8 cellular contexts compared by ENCODE assay signal in the genomic region with DNA sequence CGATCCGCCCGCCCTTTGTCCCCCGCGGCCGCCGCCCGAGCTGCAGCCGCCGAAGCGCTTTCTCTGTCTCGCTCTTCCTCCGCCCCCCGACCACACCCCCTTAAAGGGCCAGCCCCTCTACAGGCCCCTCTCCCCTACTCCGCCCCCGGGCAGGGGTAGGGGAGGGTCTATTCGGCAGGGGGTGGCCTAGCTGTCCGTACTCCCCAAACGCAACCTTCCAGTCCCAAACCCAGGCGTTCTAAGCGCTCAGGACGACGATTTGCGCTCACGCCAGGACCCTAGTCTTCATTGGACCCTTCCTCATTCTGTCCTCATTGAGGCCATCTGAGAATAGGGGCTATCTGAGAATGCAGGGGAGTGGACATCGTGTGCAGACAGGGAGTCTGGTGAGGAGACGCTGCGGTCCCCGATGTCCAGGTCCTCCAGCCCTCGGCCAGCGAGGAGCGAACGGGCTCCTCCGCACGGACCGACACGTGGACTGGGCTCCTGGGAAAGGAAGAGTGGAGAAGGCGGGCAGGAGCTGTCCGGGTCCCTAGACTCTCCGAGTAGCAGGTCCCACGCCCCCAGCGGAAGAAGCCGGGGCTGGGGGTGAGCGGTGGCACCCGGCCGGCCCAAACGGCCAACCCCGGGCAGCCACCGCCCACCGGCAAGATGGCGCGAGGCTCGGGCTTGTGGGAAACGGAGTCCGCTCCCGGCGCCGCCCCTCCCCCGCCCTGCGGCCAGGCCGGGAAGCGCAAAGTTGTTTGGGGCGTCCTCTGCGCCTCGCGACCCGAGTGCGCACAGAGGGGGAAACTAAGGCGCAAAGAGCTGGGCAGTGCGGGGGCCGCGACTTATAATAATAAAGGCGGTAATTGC. TPM values are rescaled to one million over a fixed set of nuclear protein-coding genes. Genes with fewer than 3 reads are reported as not detected.
DNase-seq lines count a peak whose midpoint lies in the region; ATAC-seq and TF ChIP-seq lines count a peak whose summit lies in the region.

A gene with protein sequence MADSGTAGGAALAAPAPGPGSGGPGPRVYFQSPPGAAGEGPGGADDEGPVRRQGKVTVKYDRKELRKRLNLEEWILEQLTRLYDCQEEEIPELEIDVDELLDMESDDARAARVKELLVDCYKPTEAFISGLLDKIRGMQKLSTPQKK (minus strand): TSS at position 70 of the 855 bp plus-strand sequence. CDS start 270 bp downstream, outside the sequence.

- no peaks in the 10 kb centered on the region for H4K20me1 ChIP-seq in HCT116 (ENCODE audit: insufficient read depth)

- no peaks in the 10 kb centered on the region for H3K9me3 Mint-ChIP-seq in progenitor cell of endocrine pancreas (ENCODE audit: low read depth)

- H3K4me3 ChIP-seq in HCT116 (replicated peaks in 1 of 2; ENCODE audit: low read depth in 1 of 2, low read length in 2 of 2) (peak within 1 kb of the TSS; percentile 99 to 100), ascending aorta (peak within 1 kb of the TSS; percentile 68 to 79), uterus (peak within 1 kb of the TSS; percentile 52 to 60)

- H3K27me3 Mint-ChIP-seq in progenitor cell of endocrine pancreas = peaks cover 3% of the 10 kb centered on the region

- TF ChIP-seq POLR2A in HCT116 (IDR thresholded peaks at IDR 0.05; ENCODE audit: borderline replicate concordance, extremely low read depth, insufficient read depth, insufficient read length) (peak; percentile 42), uterus (IDR thresholded peaks at IDR 0.05) (peak in 1 of 2 donors; percentile 52)

- H3K4me1 ChIP-seq in HCT116 (ENCODE audit: control insufficient read depth in 1 of 2, insufficient read depth in 2 of 2, low read length in 2 of 2) (peaks cover 36 to 76% of the 10 kb centered on the region in 2 experiments), ascending aorta (peaks cover 15 to 29% of the 10 kb centered on the region in 2 donors), uterus (peaks cover 0 to 17% of the 10 kb centered on the region in 2 donors)

- peak within 1 kb of the TSS; percentile 96 for H3K4me2 ChIP-seq in HCT116 (ENCODE audit: low read length)

- H3K79me2 ChIP-seq in HCT116 (ENCODE audit: insufficient read depth, low read length) = peaks cover 50% of the 10 kb centered on the region

- H3K9ac ChIP-seq in HCT116 (ENCODE audit: low read length) = peak within 1 kb of the TSS; percentile 100

- H3K9me3 ChIP-seq in HCT116 (ENCODE audit: control insufficient read depth in 1 of 2, insufficient read depth in 1 of 2, low read depth in 1 of 2, low read length in 2 of 2) = no peaks in the 10 kb centered on the region
- no peaks in the 10 kb centered on the region for H3K9me3 ChIP-seq in ascending aorta
- no peaks in the 10 kb centered on the region for H3K9me3 ChIP-seq in uterus

- no peaks in the 10 kb centered on the region for H3K27me3 ChIP-seq in HCT116 (ENCODE audit: insufficient read depth, low read length)
- no peaks in the 10 kb centered on the region for H3K27me3 ChIP-seq in ascending aorta
- no peaks in the 10 kb centered on the region for H3K27me3 ChIP-seq in uterus

- H3K4me3 Mint-ChIP-seq in progenitor cell of endocrine pancreas (ENCODE audit: low read depth) = peak within 1 kb of the TSS; percentile 86

- intact Hi-C loops in HCT116 (cut with micrococcal nuclease) (no loop called here), ascending aorta (cut with DNase I) (no loop called here), left ventricle myocardium superior (cut with micrococcal nuclease) (no loop called here), uterus (cut with DNase I; ENCODE audit: low total_unique reads) (no loop called here)
- intact Hi-C loops in T-helper 2 cell treated with Interferon-gamma antibody and Interleukin-4, amounts not matched to agents 100 ng/mL and 5 ng/mL, for 36 hours (cut with micrococcal nuclease) = loop anchor here (1.0 to 10.0 kb wide), 2 partner anchors 58 to 498 kb away; a partner anchor contains a TSS

- no TSS peak for BruUV-seq in HCT116 (replicated peaks; lab: Mats Ljungman, UMichigan)

- POLR2A ChIA-PET in HCT116 (lab: Charles Lee) = interaction anchor here (0.6 to 4.6 kb wide), 5 partner anchors 23 to 442 kb away, joined by 3 to 29 read pairs (median 3); a partner anchor contains a TSS

- no peaks in the 10 kb centered on the region for H3K9me2 ChIP-seq in HCT116 (ENCODE audit: insufficient read depth)

- DNase-seq in COR-L47 (lab: John Stamatoyannopoulos, UW) (peak; percentile 85), HCT116 (ENCODE audit: low read depth, low spot score) (no peak), NCI-H187 treated with DMSO at 0.1 percent for 48 hours (lab: John Stamatoyannopoulos, UW) (peak; percentile 48), ascending aorta (ENCODE audit: low spot score in 2 of 2) (peak in 1 of 2 donors; percentile 94), left ventricle myocardium superior (peak; percentile 96), progenitor cell of endocrine pancreas (ENCODE audit: low spot score, unreplicated experiment) (peak; percentile 80), uterus (peak; percentile 81 to 87)

- H3K27ac ChIP-seq in HCT116 (ENCODE audit: low read depth, low read length) = peak within 1 kb of the TSS; percentile 94
- peak within 1 kb of the TSS; percentile 80 to 94 for H3K27ac ChIP-seq in ascending aorta
- H3K27ac ChIP-seq in uterus = peak within 1 kb of the TSS; percentile 79 to 85

- TF ChIP-seq CTCF in HCT116 (IDR thresholded peaks at IDR 0.05 in 2 of 3, conservative IDR thresholded peaks at IDR 0.05 in 1 of 3; ENCODE audit: borderline replicate concordance in 1 of 3, insufficient read depth in 1 of 3, low read depth in 2 of 3, low read length in 2 of 3) (no peak), ascending aorta (IDR thresholded peaks at IDR 0.05) (peak in 2 of 3 experiments; percentile 14 to 26), progenitor cell of endocrine pancreas (IDR thresholded peaks at IDR 0.05; ENCODE audit: unreplicated experiment) (peak; percentile 36), uterus (IDR thresholded peaks at IDR 0.05) (peak; percentile 12 to 46 (median 17))

- no peak within 1 kb of the TSS for H2AFZ ChIP-seq in HCT116 (ENCODE audit: low read depth, low read length, poor library complexity, severe bottlenecking)

- peaks cover 4% of the 10 kb centered on the region for H3K36me3 Mint-ChIP-seq in progenitor cell of endocrine pancreas (ENCODE audit: insufficient read depth)

- peak within 1 kb of the TSS; percentile 95 for H3K27ac Mint-ChIP-seq in progenitor cell of endocrine pancreas

- TF ChIP-seq RAD21 in HCT116 (IDR thresholded peaks at IDR 0.05; ENCODE audit: low read depth) = no peak

- peaks cover 11% of the 10 kb centered on the region for H3K4me1 Mint-ChIP-seq in progenitor cell of endocrine pancreas (ENCODE audit: low read depth)

- ATAC-seq in HCT116 (peak; percentile 50), left ventricle myocardium superior (peak; percentile 76)

- CTCF ChIA-PET in HCT116 (lab: Charles Lee) = interaction anchor here (0.6 to 3.1 kb wide), 3 partner anchors 57 to 109 kb away, joined by 3 to 15 read pairs (median 11); no protein-coding TSS in a partner anchor

- RAD21 ChIA-PET in HCT116 (lab: Charles Lee; ENCODE audit: low non-redundant PET in 1 of 2, low total read pairs in 2 of 2, uncharacterized antibody in 2 of 2, unreplicated experiment in 2 of 2) = interaction anchor here in 1 of 2 experiments (1.1 kb wide), 1 partner anchor 42 kb away, joined by 4 read pairs; no protein-coding TSS in a partner anchor

- H3K36me3 ChIP-seq in HCT116 (ENCODE audit: control insufficient read depth in 1 of 2, insufficient read depth in 2 of 2, low read length in 2 of 2) = peaks cover 0 to 12% of the 10 kb centered on the region in 2 experiments; a peak in 1 of 4 replicates
- peaks cover 11 to 13% of the 10 kb centered on the region in 2 donors for H3K36me3 ChIP-seq in ascending aorta
- no peaks in the 10 kb centered on the region for H3K36me3 ChIP-seq in uterus

TF ChIP-seq in HCT116, 20 proteins besides CTCF, POLR2A, EP300 and RAD21 (continues in another document):
- TF ChIP-seq EZH2phosphoT487 (IDR thresholded peaks at IDR 0.05; ENCODE audit: borderline replicate concordance) (no peak), SIN3A (IDR thresholded peaks at IDR 0.05; ENCODE audit: low read depth) (no peak), ELF1 (IDR thresholded peaks at IDR 0.05; ENCODE audit: borderline replicate concordance, low read depth) (no peak), JUND (IDR thresholded peaks at IDR 0.05) (no peak), EGR1 (IDR thresholded peaks at IDR 0.05; ENCODE audit: low read depth) (no peak), CBX3 (IDR thresholded peaks at IDR 0.05; ENCODE audit: low read depth) (no peak), TCF7L2 (IDR thresholded peaks at IDR 0.05; ENCODE audit: borderline replicate concordance, extremely low read depth, insufficient read depth, insufficient read length) (peak; percentile 15), CEBPB (IDR thresholded peaks at IDR 0.05; ENCODE audit: low read depth) (no peak)
- TF ChIP-seq, protein P1, sequence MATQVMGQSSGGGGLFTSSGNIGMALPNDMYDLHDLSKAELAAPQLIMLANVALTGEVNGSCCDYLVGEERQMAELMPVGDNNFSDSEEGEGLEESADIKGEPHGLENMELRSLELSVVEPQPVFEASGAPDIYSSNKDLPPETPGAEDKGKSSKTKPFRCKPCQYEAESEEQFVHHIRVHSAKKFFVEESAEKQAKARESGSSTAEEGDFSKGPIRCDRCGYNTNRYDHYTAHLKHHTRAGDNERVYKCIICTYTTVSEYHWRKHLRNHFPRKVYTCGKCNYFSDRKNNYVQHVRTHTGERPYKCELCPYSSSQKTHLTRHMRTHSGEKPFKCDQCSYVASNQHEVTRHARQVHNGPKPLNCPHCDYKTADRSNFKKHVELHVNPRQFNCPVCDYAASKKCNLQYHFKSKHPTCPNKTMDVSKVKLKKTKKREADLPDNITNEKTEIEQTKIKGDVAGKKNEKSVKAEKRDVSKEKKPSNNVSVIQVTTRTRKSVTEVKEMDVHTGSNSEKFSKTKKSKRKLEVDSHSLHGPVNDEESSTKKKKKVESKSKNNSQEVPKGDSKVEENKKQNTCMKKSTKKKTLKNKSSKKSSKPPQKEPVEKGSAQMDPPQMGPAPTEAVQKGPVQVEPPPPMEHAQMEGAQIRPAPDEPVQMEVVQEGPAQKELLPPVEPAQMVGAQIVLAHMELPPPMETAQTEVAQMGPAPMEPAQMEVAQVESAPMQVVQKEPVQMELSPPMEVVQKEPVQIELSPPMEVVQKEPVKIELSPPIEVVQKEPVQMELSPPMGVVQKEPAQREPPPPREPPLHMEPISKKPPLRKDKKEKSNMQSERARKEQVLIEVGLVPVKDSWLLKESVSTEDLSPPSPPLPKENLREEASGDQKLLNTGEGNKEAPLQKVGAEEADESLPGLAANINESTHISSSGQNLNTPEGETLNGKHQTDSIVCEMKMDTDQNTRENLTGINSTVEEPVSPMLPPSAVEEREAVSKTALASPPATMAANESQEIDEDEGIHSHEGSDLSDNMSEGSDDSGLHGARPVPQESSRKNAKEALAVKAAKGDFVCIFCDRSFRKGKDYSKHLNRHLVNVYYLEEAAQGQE (IDR thresholded peaks at IDR 0.05; ENCODE audit: low read depth) = no peak

RNA-seq across cellular contexts. Expression of the gene that starts here (rescaled TPM):
- 332 TPM for total RNA-seq in HCT116 (2021; ENCODE audit: unreplicated experiment)
- polyA plus RNA-seq in HCT116 (2012) = 232 and 272 TPM in 2 replicates
- total RNA-seq in T-helper 2 cell treated with Interferon-gamma antibody and Interleukin-4, amounts not matched to agents 100 ng/mL and 5 ng/mL, for 36 hours = 141 and 144 TPM in 2 replicates
- total RNA-seq in ascending aorta = 85.7 TPM
- 132 TPM for total RNA-seq in left ventricle myocardium superior
- total RNA-seq in progenitor cell of endocrine pancreas = 198 TPM in 2 replicates
- total RNA-seq in uterus = 10 to 100 TPM in 3 of 4 donors, 1 to 10 TPM in 1; 9.5 to 63.4 (median 28.3) TPM

Comparison
In these comparisons a context has a peak if more than half of its experiments do, and no peak if none do; other contexts are left out.
1. CTCF ChIP-seq: peak in ascending aorta (2 of 3), progenitor cell of endocrine pancreas (single experiment) and uterus (4 of 4); none in HCT116 (0 of 3).
2. Peak in every context shown above with its lines, with median percentiles within 50 percentile points of each other: H3K27ac ChIP-seq and H3K4me3 ChIP-seq.